ENCODE assay signal across 13 cellular contexts in genomic region chr2:47833516-47833968, GRCh38. TPM values are rescaled to one million over a fixed set of nuclear protein-coding genes. Genes with fewer than 3 reads are reported as not detected.
DNase-seq lines count a peak whose midpoint lies in the region; ATAC-seq and TF ChIP-seq lines count a peak whose summit lies in the region.
"Had no signal": no experiment of that assay in that cellular context is flagged by ENCODE, and none has a peak within 500 bp of the region (broad histone marks: within the 10 kb centered on the region; RNA-seq: fewer than 3 reads in every experiment).

No MANE protein-coding gene starts in this region.

- no peak for TF ChIP-seq CTCF in suprapubic skin (IDR thresholded peaks at IDR 0.05)

- H3K4me3 ChIP-seq in suprapubic skin: no peak overlapping the region
- H3K4me3 ChIP-seq: right lobe of liver had no signal

- TF ChIP-seq POLR2A in suprapubic skin (IDR thresholded peaks at IDR 0.05): no peak

- DNase-seq in LHCN-M2 (ENCODE audit: low read depth) (peak; percentile 9), suprapubic skin (ENCODE audit: low spot score in 2 of 2) (no peak), NOMO-1 (lab: John Stamatoyannopoulos, UW; ENCODE audit: unreplicated experiment in 2 of 2) (no peak), NCI-H2227 (lab: John Stamatoyannopoulos, UW; ENCODE audit: unreplicated experiment) (no peak), NCI-H2081 treated with DMSO at 0.1 percent for 48 hours (lab: John Stamatoyannopoulos, UW) (no peak)
- DNase-seq: foreskin keratinocyte, GDM1, NCI-H2029, right lobe of liver, trophoblast cell had no signal

- H3K4me1 ChIP-seq in suprapubic skin: no peaks in the 10 kb centered on the region
- H3K4me1 ChIP-seq: foreskin keratinocyte, right lobe of liver had no signal

- H3K36me3 ChIP-seq in suprapubic skin: peaks cover 94% of the 10 kb centered on the region

- peak; percentile 51 for ATAC-seq in GM18508 (IDR thresholded peaks at IDR 0.05; ENCODE audit: insufficient read depth, unreplicated experiment)
- peak; percentile 74 for ATAC-seq in GM21381 (IDR thresholded peaks at IDR 0.05; ENCODE audit: unreplicated experiment)
- peak; percentile 85 for ATAC-seq in HG02973 (IDR thresholded peaks at IDR 0.05; ENCODE audit: unreplicated experiment)
- ATAC-seq: foreskin keratinocyte, right lobe of liver had no signal

- no peaks in the 10 kb centered on the region for H3K27me3 ChIP-seq in suprapubic skin
- H3K27me3 ChIP-seq: foreskin keratinocyte, right lobe of liver had no signal

- 90% methylated on average over 2 of the region's 2 CpGs for WGBS in suprapubic skin

- no peak for TF ChIP-seq EP300 in suprapubic skin (IDR thresholded peaks at IDR 0.05)

- no peaks in the 10 kb centered on the region for H3K9me3 ChIP-seq in suprapubic skin
- H3K9me3 ChIP-seq: right lobe of liver had no signal

- H3K27ac ChIP-seq in suprapubic skin: no peak overlapping the region
- H3K27ac ChIP-seq: foreskin keratinocyte, right lobe of liver had no signal

RNA-seq across cellular contexts. Expression of gene MSH6, which starts 50.6 kb away (rescaled TPM):
- total RNA-seq in LHCN-M2 (2014; rRNA removed): 70.3 and 87.7 TPM in 2 replicates
- polyA plus RNA-seq in LHCN-M2 (2012): 29.3 TPM
- total RNA-seq in suprapubic skin: 10 to 100 TPM; 17.7 to 27.3 (median 26.1) TPM
